In genomic region chr16:29025218-29025617, GRCh38 we compare ENCODE assay signal across 1 cellular context.
TF ChIP-seq lines count a peak whose summit lies in the region.

No MANE protein-coding gene starts in this region.

TF ChIP-seq in GM23338, 12 proteins besides CTCF, POLR2A, EP300 and RAD21 (continued from another document):
- TF ChIP-seq ZNF462 (CRISPR knock-in tag; IDR thresholded peaks at IDR 0.05): no peak
